ENCODE assay signal across 17 cellular contexts in the genomic region with DNA sequence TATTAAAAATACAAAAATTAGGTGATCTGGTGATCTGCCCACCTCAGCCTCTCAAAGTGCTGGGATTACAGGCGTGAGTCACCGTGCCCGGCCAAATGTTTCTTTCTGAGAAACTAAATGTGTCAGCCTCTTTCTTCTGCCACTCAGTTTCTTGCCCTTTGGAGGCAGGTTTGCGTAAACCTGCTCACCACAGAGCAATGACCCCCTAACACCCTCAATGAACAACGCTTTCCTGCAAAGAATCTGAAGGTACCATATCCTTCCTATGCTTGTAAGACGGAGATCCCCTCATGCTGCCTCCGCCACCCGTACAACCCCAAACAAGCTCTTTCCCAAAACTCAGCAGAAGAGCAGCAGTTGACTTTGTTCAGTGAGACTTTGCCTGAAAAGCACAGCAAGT. TPM values are rescaled to one million over a fixed set of nuclear protein-coding genes. Genes with fewer than 3 reads are reported as not detected.
DNase-seq lines count a peak whose midpoint lies in the region; ATAC-seq and TF ChIP-seq lines count a peak whose summit lies in the region.
"Had no signal": no experiment of that assay in that cellular context is flagged by ENCODE, and none has a peak within 500 bp of the region (broad histone marks: within the 10 kb centered on the region; RNA-seq: fewer than 3 reads in every experiment).

No MANE protein-coding gene starts in this region.

- H3K36me3 Mint-ChIP-seq in T-helper 17 cell (ENCODE audit: low read depth) (no peaks in the 10 kb centered on the region), glutamatergic neuron (ENCODE audit: unreplicated experiment) (no peaks in the 10 kb centered on the region), nephron progenitor cell (ENCODE audit: low read depth) (peaks cover 19% of the 10 kb centered on the region)
- no peaks in the 10 kb centered on the region for H3K36me3 Mint-ChIP-seq in activated CD4-positive, alpha-beta T cell treated with anti-CD3 and anti-CD28 coated beads, Interleukin-2, amount 10 ng/mL, durations not matched to agents 24 days and 14 days (ENCODE audit: low read depth)

- intact Hi-C loops in activated CD4-positive, alpha-beta T cell treated with anti-CD3 and anti-CD28 coated beads, Interleukin-2, amount 10 ng/mL, durations not matched to agents 24 days and 14 days (cut with micrococcal nuclease): no loop called here

- no peaks in the 10 kb centered on the region for H4K20me1 ChIP-seq in GM23248 (ENCODE audit: insufficient read depth)

- DNase-seq in Daoy (ENCODE audit: low read depth) (peak; percentile 19), T-helper 17 cell (no peak), glutamatergic neuron (no peak), nephron progenitor cell (no peak), GM23248 (no peak), MV-4-11 (lab: John Stamatoyannopoulos, UW) (no peak)
- DNase-seq in activated CD4-positive, alpha-beta T cell treated with anti-CD3 and anti-CD28 coated beads, Interleukin-2, amount 10 ng/mL, durations not matched to agents 24 days and 14 days: no peak
- DNase-seq: Caco-2; CD4-positive, alpha-beta T cell; GF-D8; GOT3; NCI-H1105; NCI-H1694 treated with DMSO at 0.1 percent for 48 hours; NCI-H2107 had no signal

- H3K79me2 ChIP-seq in GM23248 (ENCODE audit: insufficient read depth): no peaks in the 10 kb centered on the region

- H3K4me3 ChIP-seq in GM23248: no peak overlapping the region
- H3K4me3 ChIP-seq: A549, SJSA1 had no signal

- ATAC-seq in T-helper 17 cell (no peak), GM21447 (IDR thresholded peaks at IDR 0.05; ENCODE audit: unreplicated experiment) (no peak)
- ATAC-seq: A549 had no signal

- H3K9me3 ChIP-seq in T-helper 17 cell (ENCODE audit: control insufficient read depth, low read length, poor library complexity, severe bottlenecking) (no peaks in the 10 kb centered on the region), GM23248 (ENCODE audit: low read depth) (no peaks in the 10 kb centered on the region)
- H3K9me3 ChIP-seq: A549, Caco-2, SJSA1 had no signal

- TF ChIP-seq CTCF in glutamatergic neuron (IDR thresholded peaks at IDR 0.05; ENCODE audit: partially characterized antibody, unreplicated experiment) (no peak), nephron progenitor cell (IDR thresholded peaks at IDR 0.05) (no peak)

- H3K27ac ChIP-seq in GM23248: no peak overlapping the region
- H3K27ac ChIP-seq: A549, SJSA1 had no signal

- H3K4me3 Mint-ChIP-seq in T-helper 17 cell: no peak overlapping the region
- H3K4me3 Mint-ChIP-seq in glutamatergic neuron (ENCODE audit: unreplicated experiment): peak overlapping the region; percentile 53
- peak overlapping the region; percentile 39 for H3K4me3 Mint-ChIP-seq in nephron progenitor cell
- H3K4me3 Mint-ChIP-seq in activated CD4-positive, alpha-beta T cell treated with anti-CD3 and anti-CD28 coated beads, Interleukin-2, amount 10 ng/mL, durations not matched to agents 24 days and 14 days: no peak overlapping the region
- H3K4me3 Mint-ChIP-seq: CD4-positive, alpha-beta T cell had no signal

- no peaks in the 10 kb centered on the region for H3K4me1 ChIP-seq in GM23248 (ENCODE audit: insufficient read depth)
- H3K4me1 ChIP-seq: A549, Caco-2, SJSA1 had no signal

- H3K27ac Mint-ChIP-seq in T-helper 17 cell: peak overlapping the region; percentile 9
- H3K27ac Mint-ChIP-seq in glutamatergic neuron (ENCODE audit: unreplicated experiment): no peak overlapping the region
- H3K27ac Mint-ChIP-seq in nephron progenitor cell: no peak overlapping the region
- no peak overlapping the region for H3K27ac Mint-ChIP-seq in activated CD4-positive, alpha-beta T cell treated with anti-CD3 and anti-CD28 coated beads, Interleukin-2, amount 10 ng/mL, durations not matched to agents 24 days and 14 days
- H3K27ac Mint-ChIP-seq: CD4-positive, alpha-beta T cell had no signal

- no peaks in the 10 kb centered on the region for H3F3A ChIP-seq in GM23248 (ENCODE audit: insufficient read depth)

- H3K9me3 Mint-ChIP-seq in glutamatergic neuron (ENCODE audit: unreplicated experiment) (peaks cover 5% of the 10 kb centered on the region), nephron progenitor cell (no peaks in the 10 kb centered on the region)
- no peaks in the 10 kb centered on the region for H3K9me3 Mint-ChIP-seq in activated CD4-positive, alpha-beta T cell treated with anti-CD3 and anti-CD28 coated beads, Interleukin-2, amount 10 ng/mL, durations not matched to agents 24 days and 14 days
- H3K9me3 Mint-ChIP-seq: CD4-positive, alpha-beta T cell had no signal

- 82 to 88% methylated on average over 8 of the region's 8 CpGs for WGBS in GM23248 (ENCODE audit: low coverage in 1 of 2, low lambda C conversion rate in 2 of 2, missing lambda C conversion rate in 2 of 2), 2 experiments

- peaks cover 18% of the 10 kb centered on the region; the same call in 1 of the 2 replicates for H3K27me3 ChIP-seq in GM23248 (replicated peaks; ENCODE audit: insufficient read depth)
- H3K27me3 ChIP-seq: SJSA1 had no signal

- H3K27me3 Mint-ChIP-seq in T-helper 17 cell (peaks cover 5% of the 10 kb centered on the region), glutamatergic neuron (ENCODE audit: unreplicated experiment) (no peaks in the 10 kb centered on the region), nephron progenitor cell (ENCODE audit: low read depth, poor library complexity) (peaks cover 15% of the 10 kb centered on the region)
- peaks cover 2% of the 10 kb centered on the region for H3K27me3 Mint-ChIP-seq in activated CD4-positive, alpha-beta T cell treated with anti-CD3 and anti-CD28 coated beads, Interleukin-2, amount 10 ng/mL, durations not matched to agents 24 days and 14 days

- no peaks in the 10 kb centered on the region for H3K9me2 ChIP-seq in GM23248 (ENCODE audit: insufficient read depth)

- H3K4me2 ChIP-seq in GM23248 (ENCODE audit: unreplicated experiment): no peak overlapping the region
- H3K4me2 ChIP-seq: A549 had no signal

- no peak overlapping the region for H3K9ac ChIP-seq in GM23248

- H3K4me1 Mint-ChIP-seq in T-helper 17 cell (no peaks in the 10 kb centered on the region), glutamatergic neuron (ENCODE audit: low read depth, unreplicated experiment) (peaks cover 30% of the 10 kb centered on the region), nephron progenitor cell (peaks cover 58% of the 10 kb centered on the region)
- no peaks in the 10 kb centered on the region for H3K4me1 Mint-ChIP-seq in activated CD4-positive, alpha-beta T cell treated with anti-CD3 and anti-CD28 coated beads, Interleukin-2, amount 10 ng/mL, durations not matched to agents 24 days and 14 days

- H2AFZ ChIP-seq in GM23248: no peak overlapping the region

- H3K36me3 ChIP-seq in GM23248 (ENCODE audit: low read depth): no peaks in the 10 kb centered on the region
- H3K36me3 ChIP-seq: SJSA1 had no signal

- in situ Hi-C loops in GM23248 (cut with MboI): no loop called here

RNA-seq across cellular contexts. Expression of a gene that starts 38.7 kb away (rescaled TPM):
- 49.1 and 61.1 TPM in 2 replicates for total RNA-seq in Daoy (2014; rRNA removed; shearing (Covaris generic))
- total RNA-seq in T-helper 17 cell: 10 to 100 TPM; 12.8 to 17.8 TPM
- total RNA-seq in glutamatergic neuron (ENCODE audit: unreplicated experiment): 36.6 TPM
- total RNA-seq in GM23248 (2014; rRNA removed; shearing (Covaris generic)): 42.8 and 43.9 TPM in 2 replicates
- 28.1 and 29.5 TPM in 2 replicates for polyA plus RNA-seq in GM23248 (2016; fragmentation: Nextera tagmentation; extraction: Ambion mirVana)
- 118 TPM in 2 replicates for total RNA-seq in activated CD4-positive, alpha-beta T cell treated with anti-CD3 and anti-CD28 coated beads, Interleukin-2, amount 10 ng/mL, durations not matched to agents 24 days and 14 days

Comparison
In these comparisons a context has a peak if more than half of its experiments do, and no peak if none do; other contexts are left out.
1. H3K4me3 Mint-ChIP-seq: peak in glutamatergic neuron (single experiment) and nephron progenitor cell (single experiment); none in T-helper 17 cell (single experiment) and activated CD4-positive, alpha-beta T cell treated with anti-CD3 and anti-CD28 coated beads, Interleukin-2, amount 10 ng/mL, durations not matched to agents 24 days and 14 days (single experiment).